ENCODE assay signal across 20 cellular contexts in genomic region chr13:38191016-38191415, GRCh38.
"Had no signal": no experiment of that assay in that cellular context is flagged by ENCODE, and none has a peak within 500 bp of the region (broad histone marks: within the 10 kb centered on the region; RNA-seq: fewer than 3 reads in every experiment).

No MANE protein-coding gene starts in this region.

- FAIRE-seq: HTR-8/SVneo, RCC 7860 had no signal

- H3K36me3 ChIP-seq: SJSA1 had no signal

- H3K4me1 ChIP-seq: SJSA1 had no signal

- H3K27ac ChIP-seq: HL-60, SJSA1, SK-N-MC had no signal

- H3K4me3 ChIP-seq: SJSA1, SK-N-MC had no signal

- H3K27me3 ChIP-seq: SJSA1 had no signal

- H3K9me3 ChIP-seq: SJSA1 had no signal

- DNase-seq: KBM-7, MV-4-11, NCI-H1048, NCI-H1105, NCI-H1417, NCI-H1436 treated with DMSO at 0.1 percent for 48 hours, NCI-H1694, NCI-H187 treated with DMSO at 0.1 percent for 48 hours, NCI-H2029 treated with DMSO at 0.1 percent for 48 hours, NCI-H2171 treated with DMSO at 0.1 percent for 48 hours, NCI-H2227 treated with DMSO at 0.1 percent for 48 hours, NCI-H526 treated with DMSO at 0.1 percent for 48 hours, Right ventricle myocardium superior, RPMI8226, SIG-M5 had no signal
